In the genomic region with DNA sequence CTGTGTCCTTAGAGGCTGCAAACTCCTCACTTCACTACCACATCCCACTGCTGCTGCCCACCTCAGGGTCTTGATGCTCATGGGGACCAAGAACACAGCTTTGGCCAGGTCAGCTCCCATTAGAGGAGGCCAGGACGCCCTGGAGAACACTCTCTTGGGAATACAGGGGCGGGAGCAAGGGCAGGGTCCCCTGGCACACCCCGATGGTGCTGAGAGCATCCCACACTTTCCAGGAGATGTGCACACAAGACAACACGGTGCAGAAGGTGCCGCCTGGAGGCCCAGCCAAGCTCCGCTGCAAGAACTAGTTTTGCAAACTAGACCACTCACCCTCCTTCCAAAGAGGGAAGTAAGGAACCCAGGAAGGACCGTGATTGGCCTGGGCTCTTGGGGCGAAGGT, we compare ENCODE assay signal across 22 cellular contexts.
"Had no signal": no experiment of that assay in that cellular context is flagged by ENCODE, and none has a peak within 500 bp of the region (broad histone marks: within the 10 kb centered on the region; RNA-seq: fewer than 3 reads in every experiment).

No MANE protein-coding gene starts in this region.

- H3K27me3 ChIP-seq: brain microvascular endothelial cell, dorsolateral prefrontal cortex had no signal

- H3K4me3 ChIP-seq: coronary artery, dorsolateral prefrontal cortex had no signal

- DNase-seq: activated B cell treated with CpG ODN at 0.5 μM for 24 hours; activated CD4-positive, alpha-beta T cell treated with anti-CD3 and anti-CD28 coated beads for 48 hours; activated CD4-positive, alpha-beta T cell treated with anti-CD3 and anti-CD28 coated beads, Interleukin-2, amount 50 U/mL, for 1 hour; activated CD4-positive, alpha-beta T cell treated with anti-CD3 and anti-CD28 coated beads, Interleukin-2, amount 50 U/mL, for 48 hours; activated CD8-positive, alpha-beta memory T cell treated with anti-CD3 and anti-CD28 coated beads for 24 hours; activated CD8-positive, alpha-beta T cell treated with anti-CD3 and anti-CD28 coated beads for 36 hours; activated gamma-delta T cell treated with Interleukin-2 at 50 U/mL for 16 hours; activated naive CD4-positive, alpha-beta T cell treated with anti-CD3 and anti-CD28 coated beads, Interleukin-2, amount 50 U/mL, for 16 hours; activated naive CD4-positive, alpha-beta T cell treated with Interleukin-2 at 50 U/mL for 16 hours; activated T-cell treated with anti-CD3 and anti-CD28 coated beads, Interleukin-2, amount 50 U/mL, for 4 hours; amniotic stem cell; anterior cingulate cortex; brain microvascular endothelial cell; dorsolateral prefrontal cortex; effector memory CD4-positive, alpha-beta T cell; endodermal cell; foreskin fibroblast; T-helper 1 cell; T-helper 17 cell; T1000; WERI-Rb-1 had no signal

- H3K36me3 ChIP-seq: brain microvascular endothelial cell, WERI-Rb-1 had no signal

- H3K27ac ChIP-seq: brain microvascular endothelial cell, coronary artery, dorsolateral prefrontal cortex, WERI-Rb-1 had no signal
